8 cellular contexts compared by ENCODE assay signal in the genomic region with DNA sequence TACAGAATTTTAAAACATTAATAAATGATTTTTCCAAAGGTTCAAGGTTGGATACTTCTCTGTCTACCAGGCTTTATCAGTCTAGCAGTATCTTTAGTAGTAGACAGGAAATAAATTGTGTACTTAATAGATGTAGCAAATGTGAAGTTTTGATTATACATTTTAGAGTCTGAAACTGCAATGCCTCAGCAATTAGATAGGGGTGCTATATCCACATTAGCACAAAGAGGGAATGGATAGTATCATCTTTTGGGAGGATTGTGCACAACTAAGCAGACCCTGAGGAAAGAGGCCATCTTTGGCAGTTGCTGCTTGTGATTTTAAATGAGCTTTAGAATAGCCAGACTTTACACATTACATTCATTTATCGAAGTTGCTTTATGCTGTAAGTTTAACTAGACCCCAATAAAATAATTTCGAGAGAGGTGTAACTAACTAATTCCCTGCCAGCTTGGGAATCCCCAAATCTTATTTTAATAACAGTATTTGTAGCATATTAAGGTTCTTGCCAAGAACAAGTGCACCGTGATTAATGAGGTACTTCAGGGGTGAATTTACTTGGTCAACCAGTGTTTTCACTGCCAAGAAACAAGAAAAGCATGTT. TPM values are rescaled to one million over a fixed set of nuclear protein-coding genes. Genes with fewer than 3 reads are reported as not detected.
DNase-seq lines count a peak whose midpoint lies in the region; ATAC-seq and TF ChIP-seq lines count a peak whose summit lies in the region.

No MANE protein-coding gene starts in this region.

- peak overlapping the region in 2 of 8 donors; percentile 44 to 85 for H3K4me3 Mint-ChIP-seq in naive B cell

- H3K27ac Mint-ChIP-seq in naive B cell = peak overlapping the region in 1 of 6 donors; percentile 11

- in situ Hi-C loops in brain microvascular endothelial cell (cut with HindIII; ENCODE audit: low pct_ligation_motif_present, low sequenced_read_pairs) = no loop called here

- ATAC-seq in heart left ventricle (no peak), naive B cell (ENCODE audit: low read depth in 2 of 2) (no peak), HG02642 (IDR thresholded peaks at IDR 0.05; ENCODE audit: poor library complexity, unreplicated experiment) (no peak), GM19452 (IDR thresholded peaks at IDR 0.05; ENCODE audit: unreplicated experiment) (no peak)

- H3K4me1 ChIP-seq in heart left ventricle (peaks cover 0 to 36% (median 19%) of the 10 kb centered on the region in 12 donors), right atrium auricular region (peaks cover 0 to 36% of the 10 kb centered on the region in 2 donors)

- H3K27me3 ChIP-seq in heart left ventricle (peaks cover 17 to 57% (median 33%) of the 10 kb centered on the region in 9 donors), right atrium auricular region (peaks cover 6 to 11% of the 10 kb centered on the region in 2 donors), brain microvascular endothelial cell (replicated peaks) (no peaks in the 10 kb centered on the region)

- H3K9me3 ChIP-seq in heart left ventricle (no peaks in the 10 kb centered on the region), right atrium auricular region (no peaks in the 10 kb centered on the region)

- H3K27me3 Mint-ChIP-seq in naive B cell = no peaks in the 10 kb centered on the region

- no peak overlapping the region for H3K4me3 ChIP-seq in heart left ventricle
- H3K4me3 ChIP-seq in right atrium auricular region = no peak overlapping the region
- H3K4me3 ChIP-seq in brain microvascular endothelial cell (ENCODE audit: low read depth, low read length) = no peak overlapping the region

- peaks cover 48 to 59% (median 49%) of the 10 kb centered on the region in 3 donors for H3K4me1 Mint-ChIP-seq in naive B cell

- intact Hi-C loops in heart left ventricle (cut with DNase I) = loop anchor here in 4 of 10 donors (5.0 to 10.0 kb wide), 2 partner anchors 508 to 510 kb away; no protein-coding TSS in a partner anchor

- DNase-seq in heart left ventricle (no peak), right atrium auricular region (ENCODE audit: low spot score) (no peak), NCI-H345 treated with DMSO at 0.1 percent for 48 hours (lab: John Stamatoyannopoulos, UW; ENCODE audit: unreplicated experiment) (peak; percentile 13), brain microvascular endothelial cell (no peak), naive B cell (peak; percentile 10)
- DNase-seq in stimulated activated CD4-positive, alpha-beta T cell treated with anti-CD3 and anti-CD28 coated beads, Interleukin-12 subunit alpha, Interleukin-12 subunit beta, amount 100 ng/mL, for 4 hours = no peak

- H3K36me3 Mint-ChIP-seq in naive B cell = no peaks in the 10 kb centered on the region

- no peaks in the 10 kb centered on the region for H3K9me3 Mint-ChIP-seq in naive B cell

- 80 to 83% (median 82%) methylated on average over 3 of the region's 3 CpGs for WGBS in heart left ventricle, 4 donors

- TF ChIP-seq CTCF in heart left ventricle (IDR thresholded peaks at IDR 0.05) (peak in 11 of 12 donors; percentile 7 to 51 (median 31)), right atrium auricular region (IDR thresholded peaks at IDR 0.05) (peak in 1 of 2 donors; percentile 63), brain microvascular endothelial cell (IDR thresholded peaks at IDR 0.05; ENCODE audit: low read depth, low read length, missing control alignments) (peak; percentile 68)

- no peak for TF ChIP-seq POLR2A in heart left ventricle (IDR thresholded peaks at IDR 0.05)

- H3K36me3 ChIP-seq in heart left ventricle = no peaks in the 10 kb centered on the region
- no peaks in the 10 kb centered on the region for H3K36me3 ChIP-seq in right atrium auricular region
- H3K36me3 ChIP-seq in brain microvascular endothelial cell (replicated peaks) = no peaks in the 10 kb centered on the region

- H3K27ac ChIP-seq in heart left ventricle (no peak overlapping the region), right atrium auricular region (no peak overlapping the region), brain microvascular endothelial cell (no peak overlapping the region)

RNA-seq across cellular contexts. Expression of gene KCNQ5, which starts 2.8 kb away (rescaled TPM):
- under 1 TPM in 1 of 9 donors, not detected in 8; 0.18 TPM for total RNA-seq in heart left ventricle
- polyA plus RNA-seq in heart left ventricle = under 1 TPM in 1 of 2 donors, not detected in 1; 0.06 TPM
- total RNA-seq in right atrium auricular region = under 1 TPM in 1 of 2 donors, not detected in 1; 0.67 TPM
- polyA plus RNA-seq in naive B cell (ENCODE audit: low read depth in 6 of 6) = 1 to 10 TPM in 5 of 6 donors, under 1 TPM in 1; 0.29 to 7.1 (median 4.9) TPM

Comparison
In these comparisons a context has a peak if more than half of its experiments do, and no peak if none do; other contexts are left out.
1. DNase-seq: peak in NCI-H345 treated with DMSO at 0.1 percent for 48 hours (single experiment) and naive B cell (single experiment); none in heart left ventricle (0 of 5), right atrium auricular region (single experiment), brain microvascular endothelial cell (single experiment) and stimulated activated CD4-positive, alpha-beta T cell treated with anti-CD3 and anti-CD28 coated beads, Interleukin-12 subunit alpha, Interleukin-12 subunit beta, amount 100 ng/mL, for 4 hours (single experiment).